In genomic region chr1:79215311-79215710, GRCh38 we compare ENCODE assay signal across 22 cellular contexts.
DNase-seq lines count a peak whose midpoint lies in the region; ATAC-seq and TF ChIP-seq lines count a peak whose summit lies in the region.
"Had no signal": no experiment of that assay in that cellular context is flagged by ENCODE, and none has a peak within 500 bp of the region (broad histone marks: within the 10 kb centered on the region; RNA-seq: fewer than 3 reads in every experiment).

No MANE protein-coding gene starts in this region.

- H3K9me3 ChIP-seq in MG63, result no peaks in the 10 kb centered on the region

- no peak overlapping the region for H3K27ac Mint-ChIP-seq in activated CD8-positive, alpha-beta T cell treated with anti-CD3 and anti-CD28 coated beads, Interleukin-2, amount 10 ng/mL, durations not matched to agents 7 days and 5 days
- H3K27ac Mint-ChIP-seq: CD4-positive, alpha-beta memory T cell had no signal

- POLR2A ChIA-PET in activated CD8-positive, alpha-beta T cell treated with anti-CD3 and anti-CD28 coated beads, Interleukin-2, amount 10 ng/mL, durations not matched to agents 7 days and 5 days (lab: Charles Lee), result no interaction called here

- H3K27me3 Mint-ChIP-seq in activated CD8-positive, alpha-beta T cell treated with anti-CD3 and anti-CD28 coated beads, Interleukin-2, amount 10 ng/mL, durations not matched to agents 7 days and 5 days (ENCODE audit: low read depth), result no peaks in the 10 kb centered on the region
- H3K27me3 Mint-ChIP-seq: CD4-positive, alpha-beta memory T cell had no signal

- H3K27me3 ChIP-seq in MG63, result no peaks in the 10 kb centered on the region
- H3K27me3 ChIP-seq: BLaER1 had no signal

- H3K4me1 Mint-ChIP-seq in activated CD8-positive, alpha-beta T cell treated with anti-CD3 and anti-CD28 coated beads, Interleukin-2, amount 10 ng/mL, durations not matched to agents 7 days and 5 days (ENCODE audit: low read depth), result no peaks in the 10 kb centered on the region
- H3K4me1 Mint-ChIP-seq: CD4-positive, alpha-beta memory T cell had no signal

- DNase-seq in choroid plexus epithelial cell (ENCODE audit: low read depth), result peak; percentile 6
- no peak for DNase-seq in activated CD8-positive, alpha-beta T cell treated with anti-CD3 and anti-CD28 coated beads, Interleukin-2, amount 10 ng/mL, durations not matched to agents 7 days and 5 days
- DNase-seq in RKO (ENCODE audit: low spot score), result no peak
- no peak for DNase-seq in MG63
- no peak for DNase-seq in kidney glomerular epithelial cell (lab: John Stamatoyannopoulos, UW)
- DNase-seq: Calu3; CD4-positive, alpha-beta memory T cell; DMS53; EL; IMR-90; NCI-H1048; NCI-H1436; NCI-H2081; NCI-H446 treated with DMSO at 0.1 percent for 48 hours; NCI-H69; NK-92 treated with Interleukin-12 subunit alpha and Interleukin-12 subunit beta, amount 100 ng/mL, for 24 hours; T-helper 1 cell had no signal

- peak; percentile 81 for ATAC-seq in GM18508 (IDR thresholded peaks at IDR 0.05; ENCODE audit: insufficient read depth, unreplicated experiment)
- peak; percentile 49 for ATAC-seq in GM21576 (IDR thresholded peaks at IDR 0.05; ENCODE audit: unreplicated experiment)
- ATAC-seq in HG03460 (IDR thresholded peaks at IDR 0.05; ENCODE audit: unreplicated experiment), result peak; percentile 71
- no peak for ATAC-seq in activated CD8-positive, alpha-beta T cell treated with anti-CD3 and anti-CD28 coated beads, Interleukin-2, amount 10 ng/mL, durations not matched to agents 7 days and 5 days
- ATAC-seq: GM12878 had no signal

- no peaks in the 10 kb centered on the region for H3K9me3 Mint-ChIP-seq in activated CD8-positive, alpha-beta T cell treated with anti-CD3 and anti-CD28 coated beads, Interleukin-2, amount 10 ng/mL, durations not matched to agents 7 days and 5 days (ENCODE audit: insufficient read depth)

- no peak overlapping the region for H3K4me3 Mint-ChIP-seq in activated CD8-positive, alpha-beta T cell treated with anti-CD3 and anti-CD28 coated beads, Interleukin-2, amount 10 ng/mL, durations not matched to agents 7 days and 5 days

- no peak for TF ChIP-seq CTCF in choroid plexus epithelial cell (conservative IDR thresholded peaks at IDR 0.05; ENCODE audit: low read depth, low read length)

- H3K4me3 ChIP-seq in choroid plexus epithelial cell (ENCODE audit: low read depth, low read length) (no peak overlapping the region), MG63 (no peak overlapping the region)
- H3K4me3 ChIP-seq: BLaER1, GM12878 had no signal

- CTCF ChIA-PET in activated CD8-positive, alpha-beta T cell treated with anti-CD3 and anti-CD28 coated beads, Interleukin-2, amount 10 ng/mL, durations not matched to agents 7 days and 5 days (lab: Charles Lee), result no interaction called here

- no peaks in the 10 kb centered on the region for H3K36me3 Mint-ChIP-seq in activated CD8-positive, alpha-beta T cell treated with anti-CD3 and anti-CD28 coated beads, Interleukin-2, amount 10 ng/mL, durations not matched to agents 7 days and 5 days (ENCODE audit: low read depth)
- H3K36me3 Mint-ChIP-seq: CD4-positive, alpha-beta memory T cell had no signal

- H3K36me3 ChIP-seq in MG63, result no peaks in the 10 kb centered on the region
- H3K36me3 ChIP-seq: BLaER1 had no signal
